8 cellular contexts compared by ENCODE assay signal in the genomic region with DNA sequence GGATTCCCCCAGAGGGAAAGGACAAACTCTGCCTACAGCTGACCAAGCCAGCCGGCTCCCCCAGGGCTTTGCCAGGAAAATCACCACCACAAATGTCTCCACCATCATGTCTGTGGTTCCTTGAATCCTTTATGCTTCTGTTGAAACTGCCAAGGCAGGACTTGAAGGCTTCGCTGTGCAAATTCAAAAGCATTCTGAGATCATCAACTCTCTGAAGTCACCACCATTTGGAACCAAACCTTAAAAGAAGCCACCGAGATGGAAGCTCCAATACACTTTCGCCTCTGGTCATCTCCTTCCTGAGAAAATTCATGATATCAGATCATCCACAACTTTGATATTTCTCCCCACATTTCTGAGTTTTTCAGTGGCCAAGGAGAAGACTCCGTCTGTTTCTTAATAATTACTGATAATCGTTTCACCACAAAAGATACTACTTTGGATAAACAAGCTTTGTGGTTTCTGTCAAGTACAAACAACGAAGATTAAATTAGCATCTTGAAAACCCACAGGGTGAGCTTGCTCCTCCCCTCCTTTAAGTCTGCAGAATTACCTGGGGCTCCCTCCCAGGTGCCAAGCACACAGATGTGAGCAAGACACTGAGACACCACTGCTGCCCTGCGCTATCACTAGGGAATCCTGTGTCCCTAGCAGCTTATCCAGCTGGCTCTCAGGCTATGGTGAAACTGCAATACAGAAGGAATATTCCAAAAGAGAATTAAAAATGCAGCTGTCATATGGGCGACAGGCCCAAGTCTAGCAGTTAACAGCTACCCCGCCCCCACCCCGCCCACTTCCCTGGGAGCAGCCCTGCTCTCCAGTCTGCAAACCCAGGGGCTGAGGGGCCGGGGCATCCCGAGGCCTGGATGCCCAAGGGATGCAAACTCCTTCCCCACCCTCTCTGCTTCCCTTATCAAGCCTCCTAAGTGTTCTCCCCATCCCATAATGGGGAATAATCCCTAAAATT.
A peak's percentile ranks its signal among the peaks of the same experiment; 100 is the strongest.
DNase-seq lines count a peak whose midpoint lies in the region; ATAC-seq and TF ChIP-seq lines count a peak whose summit lies in the region.

No MANE protein-coding gene starts in this region.

- H3K4me1 ChIP-seq in CD4-positive, alpha-beta memory T cell (ENCODE audit: insufficient read depth, low read length) = peaks cover 66% of the 10 kb centered on the region
- H3K4me1 ChIP-seq in MM.1S (ENCODE audit: low read length) = peaks cover 13% of the 10 kb centered on the region

- H3K4me2 ChIP-seq in MM.1S (ENCODE audit: low read depth, low read length) = peak overlapping the region; percentile 91

- peak overlapping the region; percentile 52; the same call in 1 of the 2 replicates for H2AFZ ChIP-seq in MM.1S (ENCODE audit: low read length)

- H3K9me3 ChIP-seq in CD4-positive, alpha-beta memory T cell (ENCODE audit: control insufficient read depth in 1 of 2, low read length in 2 of 2) = no peaks in the 10 kb centered on the region
- H3K9me3 ChIP-seq in MM.1S (replicated peaks; ENCODE audit: insufficient read depth, low read length) = no peaks in the 10 kb centered on the region

- intact Hi-C loops in CD4-positive, alpha-beta memory T cell (cut with micrococcal nuclease) = loop anchor here (2.0 to 10.0 kb wide), 2 partner anchors 173 to 775 kb away; no protein-coding TSS in a partner anchor
- intact Hi-C loops in natural killer cell (cut with micrococcal nuclease) = loop anchor here (5.0 kb wide), 1 partner anchor 302 kb away; no protein-coding TSS in a partner anchor

- peak overlapping the region; percentile 94 to 98 (median 95) for H3K27ac Mint-ChIP-seq in CD4-positive, alpha-beta memory T cell
- H3K27ac Mint-ChIP-seq in brain (peak overlapping the region; percentile 53 to 97 (median 92)), natural killer cell (peak overlapping the region; percentile 98)

- H3K4me1 Mint-ChIP-seq in CD4-positive, alpha-beta memory T cell = peaks cover 36 to 55% (median 46%) of the 10 kb centered on the region in 4 donors
- peaks cover 79% of the 10 kb centered on the region for H3K4me1 Mint-ChIP-seq in brain
- H3K4me1 Mint-ChIP-seq in natural killer cell = peaks cover 36 to 40% of the 10 kb centered on the region in 2 donors

- CTCF ChIA-PET in CD4-positive, alpha-beta memory T cell (lab: Charles Lee; ENCODE audit: partially characterized antibody) = interaction anchor here (0.6 to 4.0 kb wide), 8 partner anchors 15 to 323 kb away, joined by 3 to 41 read pairs (median 4); no protein-coding TSS in a partner anchor

- no peaks in the 10 kb centered on the region for H3K27me3 ChIP-seq in CD4-positive, alpha-beta memory T cell (ENCODE audit: insufficient read depth, low read length)
- no peaks in the 10 kb centered on the region for H3K27me3 ChIP-seq in MM.1S (replicated peaks; ENCODE audit: insufficient read depth, low read length)

- peaks cover 0 to 2% (median 0%) of the 10 kb centered on the region in 8 donors for H3K9me3 Mint-ChIP-seq in CD4-positive, alpha-beta memory T cell
- H3K9me3 Mint-ChIP-seq in brain (peaks cover 0 to 16% (median 3%) of the 10 kb centered on the region in 5 experiments), natural killer cell (no peaks in the 10 kb centered on the region)

- peak overlapping the region; percentile 67 for H3K9ac ChIP-seq in MM.1S (ENCODE audit: low read length)

- peak overlapping the region; percentile 78 to 89 (median 85) for H3K4me3 Mint-ChIP-seq in CD4-positive, alpha-beta memory T cell
- H3K4me3 Mint-ChIP-seq in brain (peak overlapping the region in 3 of 5 experiments; percentile 14 to 78 (median 71)), natural killer cell (peak overlapping the region; percentile 92)

- peaks cover 20% of the 10 kb centered on the region for H3F3A ChIP-seq in MM.1S (ENCODE audit: insufficient read depth, low read length)

- no peaks in the 10 kb centered on the region for H4K20me1 ChIP-seq in MM.1S (ENCODE audit: insufficient read depth, low read length)

- no peaks in the 10 kb centered on the region for H3K36me3 ChIP-seq in CD4-positive, alpha-beta memory T cell (ENCODE audit: insufficient read depth, low read length)
- H3K36me3 ChIP-seq in MM.1S (replicated peaks; ENCODE audit: insufficient read depth, low read length) = no peaks in the 10 kb centered on the region

- no peaks in the 10 kb centered on the region for H3K36me3 Mint-ChIP-seq in CD4-positive, alpha-beta memory T cell
- H3K36me3 Mint-ChIP-seq in brain (no peaks in the 10 kb centered on the region), natural killer cell (no peaks in the 10 kb centered on the region)

- no peaks in the 10 kb centered on the region for H3K9me2 ChIP-seq in MM.1S (replicated peaks; ENCODE audit: insufficient read depth, low read length)

- POLR2A ChIA-PET in CD4-positive, alpha-beta memory T cell (lab: Charles Lee; ENCODE audit: partially characterized antibody) = interaction anchor here (1.0 to 5.4 kb wide), 9 partner anchors 9 to 368 kb away, joined by 3 to 90 read pairs (median 13); a partner anchor contains a TSS

- no peaks in the 10 kb centered on the region for H3K79me2 ChIP-seq in MM.1S (ENCODE audit: low read length)

- peak overlapping the region; percentile 58 for H3K27ac ChIP-seq in CD4-positive, alpha-beta memory T cell (ENCODE audit: low read depth, low read length)
- peak overlapping the region; percentile 96 for H3K27ac ChIP-seq in MM.1S (ENCODE audit: low read length)

- H3K4me3 ChIP-seq in CD4-positive, alpha-beta memory T cell (ENCODE audit: low read length in 2 of 2) = peak overlapping the region; percentile 4 to 23
- H3K4me3 ChIP-seq in MM.1S (ENCODE audit: low read length) = peak overlapping the region; percentile 44

- ATAC-seq in natural killer cell (no peak), HG02623 (IDR thresholded peaks at IDR 0.05; ENCODE audit: unreplicated experiment) (no peak), HG03571 (IDR thresholded peaks at IDR 0.05; ENCODE audit: unreplicated experiment) (no peak)

- no peak for TF ChIP-seq CTCF in MM.1S (IDR thresholded peaks at IDR 0.05; ENCODE audit: low read length)
- TF ChIP-seq CTCF in brain (conservative IDR thresholded peaks at IDR 0.05) = no peak
- no peak for TF ChIP-seq CTCF in natural killer cell (IDR thresholded peaks at IDR 0.05)

- no peaks in the 10 kb centered on the region for H3K27me3 Mint-ChIP-seq in CD4-positive, alpha-beta memory T cell
- H3K27me3 Mint-ChIP-seq in brain (no peaks in the 10 kb centered on the region), natural killer cell (ENCODE audit: low read depth in 2 of 2) (peaks cover 0 to 8% of the 10 kb centered on the region in 2 donors)

- DNase-seq in CD4-positive, alpha-beta memory T cell = peak; percentile 65 to 75 (median 69)
- peak; percentile 86 for DNase-seq in MM.1S
- DNase-seq in natural killer cell = no peak
- DNase-seq in NCI-H82 (lab: John Stamatoyannopoulos, UW) = no peak
- DNase-seq in NCI-H774 (lab: John Stamatoyannopoulos, UW) = no peak

Comparison
In these comparisons a context has a peak if more than half of its experiments do, and no peak if none do; other contexts are left out.
1. DNase-seq: peak in CD4-positive, alpha-beta memory T cell (5 of 5) and MM.1S (single experiment); none in natural killer cell (single experiment), NCI-H82 (single experiment) and NCI-H774 (single experiment).
2. Peak in every context shown above with its lines, with median percentiles within 50 percentile points of each other: H3K27ac Mint-ChIP-seq and H3K4me3 Mint-ChIP-seq.